ENCODE assay signal across 17 cellular contexts in genomic region chr5:135174315-135175096, GRCh38.
DNase-seq lines count a peak whose midpoint lies in the region; ATAC-seq and TF ChIP-seq lines count a peak whose summit lies in the region.
"Had no signal": no experiment of that assay in that cellular context is flagged by ENCODE, and none has a peak within 500 bp of the region (broad histone marks: within the 10 kb centered on the region; RNA-seq: fewer than 3 reads in every experiment).

No MANE protein-coding gene starts in this region.

- no peaks in the 10 kb centered on the region for H3K36me3 ChIP-seq in BE2C
- H3K36me3 ChIP-seq in SK-N-SH (replicated peaks in 1 of 2; ENCODE audit: control insufficient read depth in 1 of 2, insufficient read depth in 2 of 2, low read length in 1 of 2) = no peaks in the 10 kb centered on the region

- WGBS in SK-N-SH (ENCODE audit: low lambda C conversion rate) = 49% methylated on average over 7 of the region's 8 CpGs

- H3K27ac Mint-ChIP-seq in activated CD8-positive, alpha-beta T cell treated with anti-CD3 and anti-CD28 coated beads, Interleukin-2, amount 10 ng/mL, durations not matched to agents 7 days and 5 days = no peak overlapping the region
- H3K27ac Mint-ChIP-seq: activated naive CD4-positive, alpha-beta T cell treated with anti-CD3 and anti-CD28 coated beads, Interleukin-2, amount 10 ng/mL, durations not matched to agents 7 days and 5 days; mesothelial cell of epicardium; stimulated activated naive CD8-positive, alpha-beta T cell treated with anti-CD3 and anti-CD28 coated beads, Interleukin-15, Interleukin-2, amounts not matched to agents 100 ng/mL and 50 ng/mL, for 24 hours had no signal

- POLR2A ChIA-PET in SK-N-SH (lab: Yijun Ruan, JAX) = no interaction called here
- POLR2A ChIA-PET in activated CD8-positive, alpha-beta T cell treated with anti-CD3 and anti-CD28 coated beads, Interleukin-2, amount 10 ng/mL, durations not matched to agents 7 days and 5 days (lab: Charles Lee) = no interaction called here

- peaks cover 6% of the 10 kb centered on the region; the same call in 1 of the 2 replicates for H3K27me3 ChIP-seq in BE2C
- peaks cover 5% of the 10 kb centered on the region; the same call in 1 of the 2 replicates for H3K27me3 ChIP-seq in SK-N-SH (ENCODE audit: insufficient read depth)
- H3K27me3 ChIP-seq in foreskin keratinocyte = peaks cover 44% of the 10 kb centered on the region

- no peaks in the 10 kb centered on the region for H3F3A ChIP-seq in SK-N-SH (replicated peaks; ENCODE audit: insufficient read depth)

- peak; percentile 49 for TF ChIP-seq CTCF in BE2C (IDR thresholded peaks at IDR 0.05; ENCODE audit: low read depth, low read length)
- TF ChIP-seq CTCF in SK-N-SH (IDR thresholded peaks at IDR 0.05) = peak; percentile 23; the same call in 1 of the 2 replicates
- peak; percentile 23 for TF ChIP-seq CTCF in foreskin keratinocyte (conservative IDR thresholded peaks at IDR 0.05)

- no peak overlapping the region for H3K4me2 ChIP-seq in SK-N-SH

- no peak for ATAC-seq in foreskin keratinocyte
- ATAC-seq in HG02938 (IDR thresholded peaks at IDR 0.05; ENCODE audit: unreplicated experiment) = no peak
- no peak for ATAC-seq in activated CD8-positive, alpha-beta T cell treated with anti-CD3 and anti-CD28 coated beads, Interleukin-2, amount 10 ng/mL, durations not matched to agents 7 days and 5 days

- no peak overlapping the region for H2AFZ ChIP-seq in SK-N-SH (ENCODE audit: low read depth)

- no peaks in the 10 kb centered on the region for H3K4me1 Mint-ChIP-seq in activated CD8-positive, alpha-beta T cell treated with anti-CD3 and anti-CD28 coated beads, Interleukin-2, amount 10 ng/mL, durations not matched to agents 7 days and 5 days (ENCODE audit: low read depth)
- H3K4me1 Mint-ChIP-seq: activated naive CD4-positive, alpha-beta T cell treated with anti-CD3 and anti-CD28 coated beads, Interleukin-2, amount 10 ng/mL, durations not matched to agents 7 days and 5 days; central memory CD8-positive, alpha-beta T cell had no signal

- no peaks in the 10 kb centered on the region for H3K36me3 Mint-ChIP-seq in activated CD8-positive, alpha-beta T cell treated with anti-CD3 and anti-CD28 coated beads, Interleukin-2, amount 10 ng/mL, durations not matched to agents 7 days and 5 days (ENCODE audit: low read depth)
- H3K36me3 Mint-ChIP-seq: activated naive CD4-positive, alpha-beta T cell treated with anti-CD3 and anti-CD28 coated beads, Interleukin-2, amount 10 ng/mL, durations not matched to agents 7 days and 5 days; mesothelial cell of epicardium had no signal

- H3K4me3 ChIP-seq in BE2C (ENCODE audit: low read depth, low read length) = no peak overlapping the region
- no peak overlapping the region for H3K4me3 ChIP-seq in SK-N-SH (ENCODE audit: low read depth in 2 of 2, low read length in 1 of 2)

- CTCF ChIA-PET in SK-N-SH (lab: Yijun Ruan, JAX) = interaction anchor here (0.7 to 1.4 kb wide), 4 partner anchors 10 to 143 kb away, joined by 3 to 4 read pairs (median 4); no protein-coding TSS in a partner anchor
- CTCF ChIA-PET in activated CD8-positive, alpha-beta T cell treated with anti-CD3 and anti-CD28 coated beads, Interleukin-2, amount 10 ng/mL, durations not matched to agents 7 days and 5 days (lab: Charles Lee) = no interaction called here

- no peak overlapping the region for H3K4me3 Mint-ChIP-seq in activated CD8-positive, alpha-beta T cell treated with anti-CD3 and anti-CD28 coated beads, Interleukin-2, amount 10 ng/mL, durations not matched to agents 7 days and 5 days
- H3K4me3 Mint-ChIP-seq: activated naive CD4-positive, alpha-beta T cell treated with anti-CD3 and anti-CD28 coated beads, Interleukin-2, amount 10 ng/mL, durations not matched to agents 7 days and 5 days; central memory CD8-positive, alpha-beta T cell; mesothelial cell of epicardium; stimulated activated naive CD8-positive, alpha-beta T cell treated with anti-CD3 and anti-CD28 coated beads, Interleukin-15, Interleukin-2, amounts not matched to agents 100 ng/mL and 50 ng/mL, for 24 hours had no signal

- no peaks in the 10 kb centered on the region for H3K9me3 ChIP-seq in BE2C
- H3K9me3 ChIP-seq in SK-N-SH = no peaks in the 10 kb centered on the region

- no peak for TF ChIP-seq EP300 in SK-N-SH (IDR thresholded peaks at IDR 0.05; ENCODE audit: borderline replicate concordance in 1 of 2, low read depth in 1 of 2, low read length in 1 of 2)

- no peak overlapping the region for H3K27ac ChIP-seq in SK-N-SH (ENCODE audit: low read depth in 2 of 2, low read length in 1 of 2)
- H3K27ac ChIP-seq in foreskin keratinocyte = no peak overlapping the region

- TF ChIP-seq RAD21 in SK-N-SH (IDR thresholded peaks at IDR 0.05; ENCODE audit: low read length) = no peak

- DNase-seq in BE2C (no peak), HCEC 1CT (peak; percentile 35), SK-N-SH (no peak), foreskin keratinocyte (no peak), GM19238 (ENCODE audit: insufficient read length, low spot score) (no peak), globus pallidus (ENCODE audit: low spot score) (no peak)
- DNase-seq in activated CD8-positive, alpha-beta T cell treated with anti-CD3 and anti-CD28 coated beads, Interleukin-2, amount 10 ng/mL, durations not matched to agents 7 days and 5 days = no peak
- DNase-seq: activated naive CD4-positive, alpha-beta T cell treated with anti-CD3 and anti-CD28 coated beads, Interleukin-2, amount 10 ng/mL, durations not matched to agents 7 days and 5 days; AML-193; Kasumi-1; NCI-H446; stimulated activated CD4-positive, alpha-beta T cell treated with anti-CD3 and anti-CD28 coated beads, Interleukin-4, amount 100 ng/mL, for 4 hours; T1000 had no signal

- no peaks in the 10 kb centered on the region for H3K79me2 ChIP-seq in SK-N-SH (ENCODE audit: insufficient read depth)

- H3K4me1 ChIP-seq in BE2C = no peaks in the 10 kb centered on the region
- peaks cover 0 to 2% of the 10 kb centered on the region in 2 experiments; a peak in 1 of 4 replicates for H3K4me1 ChIP-seq in SK-N-SH (ENCODE audit: control insufficient read depth in 1 of 2, insufficient read depth in 2 of 2, low read depth in 1 of 2, low read length in 1 of 2)
- H3K4me1 ChIP-seq in foreskin keratinocyte = no peaks in the 10 kb centered on the region

- no peaks in the 10 kb centered on the region for H3K9me2 ChIP-seq in SK-N-SH

- no peaks in the 10 kb centered on the region for H3K9me3 Mint-ChIP-seq in activated CD8-positive, alpha-beta T cell treated with anti-CD3 and anti-CD28 coated beads, Interleukin-2, amount 10 ng/mL, durations not matched to agents 7 days and 5 days (ENCODE audit: insufficient read depth)
- H3K9me3 Mint-ChIP-seq: activated naive CD4-positive, alpha-beta T cell treated with anti-CD3 and anti-CD28 coated beads, Interleukin-2, amount 10 ng/mL, durations not matched to agents 7 days and 5 days; central memory CD8-positive, alpha-beta T cell; mesothelial cell of epicardium; stimulated activated naive CD8-positive, alpha-beta T cell treated with anti-CD3 and anti-CD28 coated beads, Interleukin-15, Interleukin-2, amounts not matched to agents 100 ng/mL and 50 ng/mL, for 24 hours had no signal

- peaks cover 23% of the 10 kb centered on the region for H3K27me3 Mint-ChIP-seq in activated CD8-positive, alpha-beta T cell treated with anti-CD3 and anti-CD28 coated beads, Interleukin-2, amount 10 ng/mL, durations not matched to agents 7 days and 5 days (ENCODE audit: low read depth)

- no peak overlapping the region for H3K9ac ChIP-seq in SK-N-SH

- no peaks in the 10 kb centered on the region for H4K20me1 ChIP-seq in SK-N-SH (ENCODE audit: insufficient read depth)

TF ChIP-seq in SK-N-SH, 30 proteins besides CTCF, POLR2A, EP300 and RAD21:
- TF ChIP-seq, protein P1, sequence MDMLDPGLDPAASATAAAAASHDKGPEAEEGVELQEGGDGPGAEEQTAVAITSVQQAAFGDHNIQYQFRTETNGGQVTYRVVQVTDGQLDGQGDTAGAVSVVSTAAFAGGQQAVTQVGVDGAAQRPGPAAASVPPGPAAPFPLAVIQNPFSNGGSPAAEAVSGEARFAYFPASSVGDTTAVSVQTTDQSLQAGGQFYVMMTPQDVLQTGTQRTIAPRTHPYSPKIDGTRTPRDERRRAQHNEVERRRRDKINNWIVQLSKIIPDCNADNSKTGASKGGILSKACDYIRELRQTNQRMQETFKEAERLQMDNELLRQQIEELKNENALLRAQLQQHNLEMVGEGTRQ (IDR thresholded peaks at IDR 0.05; ENCODE audit: borderline replicate concordance, low read depth, low read length) = no peak
- TF ChIP-seq JUND (IDR thresholded peaks at IDR 0.05) (no peak), SMC3 (IDR thresholded peaks at IDR 0.05; ENCODE audit: low read depth, low read length) (no peak), MEF2A (IDR thresholded peaks at IDR 0.05; ENCODE audit: borderline replicate concordance, low read depth) (no peak), EZH2phosphoT487 (IDR thresholded peaks at IDR 0.05; ENCODE audit: borderline replicate concordance, low read depth) (no peak)
- TF ChIP-seq, protein P2, sequence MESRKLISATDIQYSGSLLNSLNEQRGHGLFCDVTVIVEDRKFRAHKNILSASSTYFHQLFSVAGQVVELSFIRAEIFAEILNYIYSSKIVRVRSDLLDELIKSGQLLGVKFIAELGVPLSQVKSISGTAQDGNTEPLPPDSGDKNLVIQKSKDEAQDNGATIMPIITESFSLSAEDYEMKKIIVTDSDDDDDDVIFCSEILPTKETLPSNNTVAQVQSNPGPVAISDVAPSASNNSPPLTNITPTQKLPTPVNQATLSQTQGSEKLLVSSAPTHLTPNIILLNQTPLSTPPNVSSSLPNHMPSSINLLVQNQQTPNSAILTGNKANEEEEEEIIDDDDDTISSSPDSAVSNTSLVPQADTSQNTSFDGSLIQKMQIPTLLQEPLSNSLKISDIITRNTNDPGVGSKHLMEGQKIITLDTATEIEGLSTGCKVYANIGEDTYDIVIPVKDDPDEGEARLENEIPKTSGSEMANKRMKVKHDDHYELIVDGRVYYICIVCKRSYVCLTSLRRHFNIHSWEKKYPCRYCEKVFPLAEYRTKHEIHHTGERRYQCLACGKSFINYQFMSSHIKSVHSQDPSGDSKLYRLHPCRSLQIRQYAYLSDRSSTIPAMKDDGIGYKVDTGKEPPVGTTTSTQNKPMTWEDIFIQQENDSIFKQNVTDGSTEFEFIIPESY (IDR thresholded peaks at IDR 0.05; ENCODE audit: borderline replicate concordance, low read depth) = no peak
